25 cellular contexts compared by ENCODE assay signal in genomic region chr6:102571236-102571908, GRCh38.
A peak's percentile ranks its signal among the peaks of the same experiment; 100 is the strongest.
DNase-seq lines count a peak whose midpoint lies in the region; ATAC-seq, FAIRE-seq and TF ChIP-seq lines count a peak whose summit lies in the region.
"Had no signal": no experiment of that assay in that cellular context is flagged by ENCODE, and none has a peak within 500 bp of the region (broad histone marks: within the 10 kb centered on the region; RNA-seq: fewer than 3 reads in every experiment).

No MANE protein-coding gene starts in this region.

- ATAC-seq in PC-3 (peak; percentile 68), HG03378 (IDR thresholded peaks at IDR 0.05; ENCODE audit: unreplicated experiment) (no peak)
- ATAC-seq: activated T-cell treated with anti-CD3 and anti-CD28 coated beads, Interleukin-2, amount 50 U/mL, for 4 hours had no signal

- no peaks in the 10 kb centered on the region for H3F3A ChIP-seq in PC-3 (ENCODE audit: low read length, unreplicated experiment)

- H2AK5ac ChIP-seq in H1 (ENCODE audit: low read depth, low read length): no peak overlapping the region

- intact Hi-C loops in A673 (cut with micrococcal nuclease; ENCODE audit: unreplicated experiment): no loop called here
- intact Hi-C loops in PC-3 (cut with micrococcal nuclease): no loop called here

- no peaks in the 10 kb centered on the region for H3K27me3 ChIP-seq in A673 (replicated peaks; ENCODE audit: insufficient read depth, low read depth, low read length, poor library complexity)
- H3K27me3 ChIP-seq in PC-3 (ENCODE audit: low read length): no peaks in the 10 kb centered on the region
- H3K27me3 ChIP-seq in H1 (replicated peaks in 1 of 4; ENCODE audit: control insufficient read depth in 3 of 4, extremely low read depth in 1 of 4, insufficient read depth in 3 of 4, low read length in 3 of 4): no peaks in the 10 kb centered on the region
- H3K27me3 ChIP-seq: esophagus muscularis mucosa had no signal

- H3K4me2 ChIP-seq in PC-3 (ENCODE audit: low read length) (no peak overlapping the region), H1 (ENCODE audit: insufficient read depth in 1 of 2, low read depth in 2 of 2, low read length in 2 of 2) (no peak overlapping the region)

- no peaks in the 10 kb centered on the region for H3K79me1 ChIP-seq in H1 (ENCODE audit: low read depth, low read length)

- BruUV-seq in A673 (replicated peaks; lab: Mats Ljungman, UMichigan): no TSS peak
- no TSS peak for BruUV-seq in PC-3 (replicated peaks; lab: Mats Ljungman, UMichigan)

- H3K79me2 ChIP-seq in PC-3 (ENCODE audit: low read length) (no peaks in the 10 kb centered on the region), H1 (ENCODE audit: control insufficient read depth in 1 of 2, insufficient read depth in 2 of 2, low read length in 2 of 2) (no peaks in the 10 kb centered on the region)

- no peak overlapping the region for H4K8ac ChIP-seq in H1 (ENCODE audit: extremely low read depth, insufficient read depth, low read length)

- H2BK120ac ChIP-seq in H1 (replicated peaks; ENCODE audit: low read depth, low read length): no peak overlapping the region

- no peak overlapping the region for H3K4ac ChIP-seq in H1 (replicated peaks; ENCODE audit: insufficient read length, low read depth, low read length)

- no peaks in the 10 kb centered on the region for H3K9me2 ChIP-seq in PC-3 (replicated peaks; ENCODE audit: low read length)

- no peak for FAIRE-seq in H1 (lab: Jason Lieb, UNC)
- FAIRE-seq: A204.1, TTC549 had no signal

- no peak overlapping the region for H4K91ac ChIP-seq in H1 (replicated peaks; ENCODE audit: insufficient read length, low read length)

- H2BK5ac ChIP-seq in H1 (ENCODE audit: low read depth, low read length): no peak overlapping the region

- H3K9ac ChIP-seq in PC-3 (ENCODE audit: low read length) (no peak overlapping the region), H1 (replicated peaks in 1 of 4; ENCODE audit: extremely low read depth in 1 of 4, low read depth in 3 of 4, low read length in 3 of 4) (no peak overlapping the region)

- H3K27ac ChIP-seq in A673 (ENCODE audit: low read depth, low read length, poor library complexity, severe bottlenecking) (no peak overlapping the region), PC-3 (ENCODE audit: low read length) (no peak overlapping the region), H1 (ENCODE audit: low read depth, low read length) (no peak overlapping the region)
- H3K27ac ChIP-seq: esophagus muscularis mucosa had no signal

- H3K56ac ChIP-seq in H1 (replicated peaks; ENCODE audit: insufficient read length, low read depth, low read length): no peak overlapping the region

- peak; percentile 32 to 37; a peak in 2 of 4 replicates for TF ChIP-seq RAD21 in H1 (IDR thresholded peaks at IDR 0.05 in 1 of 2, conservative IDR thresholded peaks at IDR 0.05 in 1 of 2; ENCODE audit: low read depth in 2 of 2, low read length in 2 of 2)

- no peak for TF ChIP-seq POLR2A in H1 (IDR thresholded peaks at IDR 0.05; ENCODE audit: control extremely low read depth in 1 of 2, low read depth in 2 of 2, low read length in 2 of 2)

- POLR2A ChIA-PET in A673 (lab: Charles Lee; ENCODE audit: low non-redundant PET): no interaction called here
- POLR2A ChIA-PET in PC-3 (lab: Charles Lee; ENCODE audit: unreplicated experiment): no interaction called here
- POLR2A ChIA-PET in H1 (lab: Charles Lee; ENCODE audit: partially characterized antibody): no interaction called here

- 100% methylated on average over 2 of the region's 2 CpGs; no CpG with 5 or more reads in 1 of the 2 experiments for WGBS in H1 (ENCODE audit: extremely low coverage in 1 of 2, insufficient coverage in 1 of 2, insufficient read length in 1 of 2, insufficient replicate concordance in 2 of 2, low coverage in 1 of 2, low lambda C conversion rate in 2 of 2, missing lambda C conversion rate in 1 of 2), 2 experiments

- no peaks in the 10 kb centered on the region for H3K23me2 ChIP-seq in H1 (ENCODE audit: low read depth, low read length)

- no peak overlapping the region for H2BK15ac ChIP-seq in H1 (ENCODE audit: low read length)

- CTCF ChIA-PET in A673 (lab: Charles Lee): no interaction called here
- CTCF ChIA-PET in PC-3 (lab: Charles Lee): interaction anchor here (0.6 kb wide), 1 partner anchor 86 kb away, joined by 3 read pairs; no protein-coding TSS in a partner anchor
- CTCF ChIA-PET in H1 (lab: Charles Lee; ENCODE audit: partially characterized antibody): interaction anchor here (0.6 to 1.3 kb wide), 4 partner anchors 9 to 1828 kb away, joined by 3 to 6 read pairs (median 4); no protein-coding TSS in a partner anchor

- H2BK12ac ChIP-seq in H1 (ENCODE audit: low read depth, low read length): no peak overlapping the region

- H3K9me3 ChIP-seq in A673 (ENCODE audit: low read depth, low read length, poor library complexity, severe bottlenecking) (no peaks in the 10 kb centered on the region), PC-3 (ENCODE audit: low read length) (no peaks in the 10 kb centered on the region), H1 (ENCODE audit: insufficient read depth in 2 of 2, low read depth in 1 of 2, low read length in 1 of 2) (no peaks in the 10 kb centered on the region)
- H3K9me3 ChIP-seq: Caco-2, esophagus muscularis mucosa had no signal

- DNase-seq in A673 (ENCODE audit: low spot score) (peak; percentile 33), HCEC 1CT (peak; percentile 19), PC-3 (peak; percentile 52), H1 (ENCODE audit: low read depth in 1 of 2, low spot score in 2 of 2) (no peak), GM10266 (ENCODE audit: extremely low spot score) (no peak), HuH-7 (ENCODE audit: low spot score) (no peak), DMS53 treated with DMSO at 0.1 percent for 48 hours (lab: John Stamatoyannopoulos, UW; ENCODE audit: unreplicated experiment) (no peak)
- DNase-seq: activated CD4-positive, alpha-beta T cell treated with anti-CD3 and anti-CD28 coated beads for 4 hours; activated naive CD4-positive, alpha-beta T cell treated with Interleukin-2 at 50 U/mL for 16 hours; activated T-cell treated with anti-CD3 and anti-CD28 coated beads, Interleukin-2, amount 50 U/mL, for 4 hours; amygdala; Caco-2; effector CD8-positive, alpha-beta T cell; IMR-90; NCI-H1417; NCI-H526 treated with DMSO at 0.1 percent for 48 hours; occipital lobe; OCI-M1; SHP77 treated with DMSO at 0.1 percent for 48 hours; stimulated activated CD4-positive, alpha-beta T cell treated with anti-CD3 and anti-CD28 coated beads, Interleukin-12 subunit alpha, Interleukin-12 subunit beta, amount 100 ng/mL, for 4 hours; trophoblast cell had no signal

- no peak overlapping the region for H3K18ac ChIP-seq in H1 (ENCODE audit: extremely low read depth, low read length)

- no peaks in the 10 kb centered on the region for H3K36me3 ChIP-seq in A673 (ENCODE audit: insufficient read depth, low read length, poor library complexity, severe bottlenecking)
- H3K36me3 ChIP-seq in PC-3 (ENCODE audit: low read depth, low read length): no peaks in the 10 kb centered on the region
- H3K36me3 ChIP-seq in H1 (ENCODE audit: control insufficient read depth in 2 of 4, insufficient read depth in 4 of 4, low read length in 3 of 4): no peaks in the 10 kb centered on the region
- H3K36me3 ChIP-seq: esophagus muscularis mucosa had no signal

- H4K20me1 ChIP-seq in PC-3 (ENCODE audit: low read length) (no peaks in the 10 kb centered on the region), H1 (replicated peaks in 1 of 2; ENCODE audit: control insufficient read depth in 1 of 2, insufficient read depth in 2 of 2, low read length in 2 of 2) (no peaks in the 10 kb centered on the region)

- no peak overlapping the region for H2BK20ac ChIP-seq in H1 (ENCODE audit: low read length)

- TF ChIP-seq CTCF in A673 (conservative IDR thresholded peaks at IDR 0.05; ENCODE audit: low read depth, low read length) (no peak), PC-3 (conservative IDR thresholded peaks at IDR 0.05; ENCODE audit: low read depth, low read length) (0 out of 2 replicates have a peak, but pooled peaks have one; percentile 12), H1 (IDR thresholded peaks at IDR 0.05; ENCODE audit: control extremely low read depth in 1 of 3, insufficient read depth in 1 of 3, low read depth in 1 of 3, low read length in 3 of 3) (peak in 1 of 3 experiments; percentile 19; a peak in 2 of 4 replicates), GM10266 (IDR thresholded peaks at IDR 0.05; ENCODE audit: control insufficient read depth, insufficient read depth, low read depth, missing control alignments) (no peak)

- H3K14ac ChIP-seq in H1 (ENCODE audit: insufficient read length): no peak overlapping the region

- no peak overlapping the region for H3K23ac ChIP-seq in H1 (ENCODE audit: insufficient read length)

- H3K4me1 ChIP-seq in A673 (ENCODE audit: insufficient read depth, low read length, poor library complexity, severe bottlenecking) (no peaks in the 10 kb centered on the region), PC-3 (ENCODE audit: insufficient read depth, low read length) (peaks cover 9% of the 10 kb centered on the region; the same call in 1 of the 2 replicates), H1 (replicated peaks in 1 of 4; ENCODE audit: control insufficient read depth in 3 of 4, insufficient read depth in 4 of 4, low read length in 3 of 4) (no peaks in the 10 kb centered on the region)
- H3K4me1 ChIP-seq: Caco-2, esophagus muscularis mucosa had no signal

- no peak overlapping the region for H2AFZ ChIP-seq in PC-3 (ENCODE audit: low read length)
- H2AFZ ChIP-seq in H1 (ENCODE audit: low read length): peak overlapping the region; percentile 85; the same call in 1 of the 2 replicates

- H3K4me3 ChIP-seq in A673 (ENCODE audit: low read depth, low read length, poor library complexity, severe bottlenecking) (no peak overlapping the region), PC-3 (ENCODE audit: low read length) (no peak overlapping the region), H1 (ENCODE audit: extremely low read depth in 1 of 4, insufficient read depth in 2 of 4, low read depth in 3 of 4, low read length in 4 of 4) (no peak overlapping the region)
- H3K4me3 ChIP-seq: esophagus muscularis mucosa had no signal

- TF ChIP-seq EP300 in H1 (IDR thresholded peaks at IDR 0.05; ENCODE audit: borderline replicate concordance in 1 of 2, low read depth in 2 of 2, low read length in 2 of 2): no peak

- no peak overlapping the region for H4K5ac ChIP-seq in H1 (ENCODE audit: insufficient read length, low read depth, low read length)

TF ChIP-seq in H1, 55 proteins besides CTCF, POLR2A, EP300 and RAD21 (continues in another document):
- TF ChIP-seq SP4 (IDR thresholded peaks at IDR 0.05; ENCODE audit: low read length): no peak
- TF ChIP-seq CHD1 (IDR thresholded peaks at IDR 0.05; ENCODE audit: low read depth, low read length): no peak
- TF ChIP-seq, protein P1, sequence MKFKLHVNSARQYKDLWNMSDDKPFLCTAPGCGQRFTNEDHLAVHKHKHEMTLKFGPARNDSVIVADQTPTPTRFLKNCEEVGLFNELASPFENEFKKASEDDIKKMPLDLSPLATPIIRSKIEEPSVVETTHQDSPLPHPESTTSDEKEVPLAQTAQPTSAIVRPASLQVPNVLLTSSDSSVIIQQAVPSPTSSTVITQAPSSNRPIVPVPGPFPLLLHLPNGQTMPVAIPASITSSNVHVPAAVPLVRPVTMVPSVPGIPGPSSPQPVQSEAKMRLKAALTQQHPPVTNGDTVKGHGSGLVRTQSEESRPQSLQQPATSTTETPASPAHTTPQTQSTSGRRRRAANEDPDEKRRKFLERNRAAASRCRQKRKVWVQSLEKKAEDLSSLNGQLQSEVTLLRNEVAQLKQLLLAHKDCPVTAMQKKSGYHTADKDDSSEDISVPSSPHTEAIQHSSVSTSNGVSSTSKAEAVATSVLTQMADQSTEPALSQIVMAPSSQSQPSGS (IDR thresholded peaks at IDR 0.05; ENCODE audit: low read length): no peak

Comparison
In these comparisons a context has a peak if more than half of its experiments do, and no peak if none do; other contexts are left out.
1. DNase-seq: peak in A673 (single experiment), HCEC 1CT (single experiment) and PC-3 (single experiment); none in H1 (0 of 2), GM10266 (single experiment), HuH-7 (single experiment) and DMS53 treated with DMSO at 0.1 percent for 48 hours (single experiment).